ENCODE assay signal across 7 cellular contexts in genomic region chr6:154002894-154003293, GRCh38. TPM values are rescaled to one million over a fixed set of nuclear protein-coding genes. Genes with fewer than 3 reads are reported as not detected.
"Had no signal": no experiment of that assay in that cellular context is flagged by ENCODE, and none has a peak within 500 bp of the region (broad histone marks: within the 10 kb centered on the region; RNA-seq: fewer than 3 reads in every experiment).

No MANE protein-coding gene starts in this region.

- ATAC-seq: K562 had no signal

- DNase-seq: GM23248, GOT3, H9, HCEC 1CT, IMR-90 had no signal

- H3K4me3 Mint-ChIP-seq: H9 had no signal

RNA-seq across cellular contexts. Expression of gene OPRM1, which starts 36.1 kb away (rescaled TPM):
- total RNA-seq: GM23248, H9, HT-29, IMR-90, K562 had no signal
